ENCODE assay signal across 10 cellular contexts in genomic region chr11:128831781-128832497, GRCh38. TPM values are rescaled to one million over a fixed set of nuclear protein-coding genes. Genes with fewer than 3 reads are reported as not detected.
DNase-seq lines count a peak whose midpoint lies in the region; ATAC-seq and TF ChIP-seq lines count a peak whose summit lies in the region.
"Had no signal": no experiment of that assay in that cellular context is flagged by ENCODE, and none has a peak within 500 bp of the region (broad histone marks: within the 10 kb centered on the region; RNA-seq: fewer than 3 reads in every experiment).

No MANE protein-coding gene starts in this region.

- H3K36me3 Mint-ChIP-seq in mesothelial cell of epicardium = no peaks in the 10 kb centered on the region

- peak; percentile 41 for DNase-seq in GM10248 (ENCODE audit: extremely low spot score)
- no peak for DNase-seq in fibroblast of villous mesenchyme (ENCODE audit: low read depth)
- no peak for DNase-seq in Right ventricle myocardium inferior (ENCODE audit: missing footprints)
- DNase-seq in AG08395 (ENCODE audit: low spot score) = no peak
- DNase-seq in mesothelial cell of epicardium (ENCODE audit: low spot score in 2 of 2, unreplicated experiment in 2 of 2) = no peak

- H3K9me3 Mint-ChIP-seq in mesothelial cell of epicardium = no peaks in the 10 kb centered on the region
- H3K9me3 Mint-ChIP-seq: nephron progenitor cell had no signal

- CTCF ChIA-PET in GM10248 (lab: Yijun Ruan, JAX) = interaction anchor here (0.7 to 4.9 kb wide), 48 partner anchors 9 to 988 kb away, joined by 3 to 48 read pairs (median 4); partner anchors contain the start of gene KCNJ1

- H3K4me3 ChIP-seq in fibroblast of villous mesenchyme (ENCODE audit: low read depth, low read length) = no peak overlapping the region

- POLR2A ChIA-PET in GM10248 (lab: Yijun Ruan, JAX) = no interaction called here

- H3K4me1 Mint-ChIP-seq in mesothelial cell of epicardium = peaks cover 10% of the 10 kb centered on the region

- intact Hi-C loops in Right ventricle myocardium inferior (cut with DNase I) = loop anchor here (1.0 to 10.0 kb wide), 6 partner anchors 140 to 797 kb away; partner anchors contain the start of gene FLI1

- TF ChIP-seq CTCF in GM10248 (IDR thresholded peaks at IDR 0.05; ENCODE audit: control extremely low read depth, extremely low read depth, low read depth, missing control alignments) = no peak
- peak; percentile 2 for TF ChIP-seq CTCF in fibroblast of villous mesenchyme (IDR thresholded peaks at IDR 0.05; ENCODE audit: insufficient read depth, low read depth, low read length)
- TF ChIP-seq CTCF in mesothelial cell of epicardium (IDR thresholded peaks at IDR 0.05; ENCODE audit: unreplicated experiment) = no peak

- peaks cover 17% of the 10 kb centered on the region for H3K27me3 Mint-ChIP-seq in mesothelial cell of epicardium (ENCODE audit: low read depth)

- peak; percentile 47 for ATAC-seq in GM21526 (IDR thresholded peaks at IDR 0.05; ENCODE audit: low FRiP score, unreplicated experiment)
- ATAC-seq in HG03565 (IDR thresholded peaks at IDR 0.05; ENCODE audit: unreplicated experiment) = peak; percentile 63
- no peak for ATAC-seq in Right ventricle myocardium inferior
- ATAC-seq in HG03039 (IDR thresholded peaks at IDR 0.05; ENCODE audit: unreplicated experiment) = no peak

- H3K4me3 Mint-ChIP-seq in mesothelial cell of epicardium = no peak overlapping the region
- H3K4me3 Mint-ChIP-seq: nephron progenitor cell had no signal

- no peak overlapping the region for H3K27ac Mint-ChIP-seq in mesothelial cell of epicardium

RNA-seq across cellular contexts. Expression of gene KCNJ1, which starts 35.2 kb away (rescaled TPM):
- total RNA-seq in fibroblast of villous mesenchyme = under 0.01 TPM in 1 of 2 replicates, not detected in the other
- total RNA-seq in Right ventricle myocardium inferior = not detected
- not detected in 3 replicates for total RNA-seq in mesothelial cell of epicardium

RNA-seq across cellular contexts. Expression of gene KCNJ5, which starts 59.2 kb away (rescaled TPM):
- total RNA-seq in fibroblast of villous mesenchyme = under 0.01 TPM in 1 of 2 replicates, not detected in the other
- total RNA-seq in Right ventricle myocardium inferior = 7.5 TPM
- total RNA-seq in mesothelial cell of epicardium = 0.09 to 0.23 TPM (median 0.11 TPM) in 3 replicates
- total RNA-seq: dermis microvascular lymphatic vessel endothelial cell had no signal

Comparison
In these comparisons a context has a peak if more than half of its experiments do, and no peak if none do; other contexts are left out.
1. ATAC-seq: peak in GM21526 (single experiment) and HG03565 (single experiment); none in Right ventricle myocardium inferior (single experiment) and HG03039 (single experiment).